In the genomic region with DNA sequence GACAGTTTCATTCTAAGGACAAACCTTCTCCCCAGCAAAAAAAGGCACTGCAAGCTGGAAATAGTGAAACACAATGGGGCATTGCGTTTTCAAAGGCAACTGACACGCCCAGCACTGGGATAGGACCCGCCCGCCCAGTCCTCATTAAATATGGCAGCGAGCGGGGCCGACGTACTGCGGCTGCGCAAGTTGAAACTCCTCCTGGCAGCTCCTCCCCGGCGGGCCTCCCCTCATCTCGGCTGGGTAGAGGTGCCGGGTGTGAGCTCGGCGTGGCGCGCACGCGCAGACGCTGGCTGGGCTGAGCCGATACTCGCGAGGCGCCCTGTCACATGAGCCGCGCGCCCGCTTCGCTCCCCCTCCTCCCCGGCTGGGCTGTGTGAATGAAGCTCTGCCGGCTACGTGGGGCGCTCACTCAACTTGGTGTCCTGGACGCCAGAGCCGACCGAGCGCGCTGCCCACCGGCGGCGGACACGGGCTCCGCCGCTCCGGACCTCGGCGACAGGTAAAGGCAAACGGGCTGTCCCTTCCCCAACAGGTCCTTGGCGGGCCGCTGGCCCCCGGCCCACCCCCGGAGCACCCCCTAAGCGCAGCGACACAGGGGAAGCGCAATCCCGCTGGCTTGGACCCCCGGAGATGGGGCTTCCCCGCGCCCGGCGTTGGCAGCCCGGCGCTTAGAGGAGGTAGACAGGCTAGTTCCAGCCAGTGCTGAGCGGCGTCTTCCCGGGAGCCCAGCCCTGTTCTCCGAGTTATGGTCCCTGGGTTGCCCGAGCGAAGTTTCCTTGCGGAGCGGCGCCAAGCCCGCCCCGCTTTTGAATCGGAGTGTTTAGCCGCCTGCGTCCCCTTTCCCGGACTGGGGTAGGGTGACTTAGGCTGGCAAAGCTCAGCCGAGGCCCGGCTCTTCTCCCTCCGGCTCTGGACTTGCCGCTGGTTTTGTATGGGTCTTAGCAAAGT, we compare ENCODE assay signal across 8 cellular contexts. TPM values are rescaled to one million over a fixed set of nuclear protein-coding genes. Genes with fewer than 3 reads are reported as not detected.
DNase-seq lines count a peak whose midpoint lies in the region; ATAC-seq, FAIRE-seq and TF ChIP-seq lines count a peak whose summit lies in the region.

A gene (plus strand): TSS at position 306 of the 951 bp plus-strand sequence. CDS start 2,703 bp downstream, outside the sequence.

- TF ChIP-seq CTCF in choroid plexus epithelial cell (conservative IDR thresholded peaks at IDR 0.05; ENCODE audit: low read depth, low read length) (no peak), kidney (IDR thresholded peaks at IDR 0.05; ENCODE audit: borderline replicate concordance, extremely low read depth, insufficient read depth) (no peak)

- peak within 1 kb of the TSS; percentile 37 to 82 for H3K9ac ChIP-seq in kidney (ENCODE audit: low read length in 2 of 2)

- DNase-seq in AG20443 (ENCODE audit: low spot score) (peak; percentile 97), NCI-H446 treated with DMSO at 0.1 percent for 48 hours (lab: John Stamatoyannopoulos, UW) (peak; percentile 86), choroid plexus epithelial cell (ENCODE audit: low read depth) (peak; percentile 97), kidney (peak; percentile 99)
- peak; percentile 94 for DNase-seq in activated CD4-positive, alpha-beta T cell treated with anti-CD3 and anti-CD28 coated beads for 1 hour
- peak; percentile 93 for DNase-seq in stimulated activated CD4-positive, alpha-beta T cell treated with anti-CD3 and anti-CD28 coated beads, Interleukin-15, amount 100 ng/mL, for 24 hours

- peak; percentile 58 for TF ChIP-seq POLR2A in GM19099 (IDR thresholded peaks at IDR 0.05; ENCODE audit: extremely low read depth, insufficient read length, low read depth)

- peak; percentile 86 for FAIRE-seq in kidney (lab: Jason Lieb, UNC)

- H3K36me3 ChIP-seq in kidney (ENCODE audit: control insufficient read depth in 1 of 2, insufficient read depth in 2 of 2, low read length in 2 of 2) = no peaks in the 10 kb centered on the region

- no peaks in the 10 kb centered on the region for H3K9me3 ChIP-seq in kidney (ENCODE audit: control insufficient read depth in 1 of 2, low read length in 2 of 2)

- ATAC-seq in HG03378 (IDR thresholded peaks at IDR 0.05; ENCODE audit: unreplicated experiment) = peak; percentile 96

- peak within 1 kb of the TSS; percentile 80 to 83 for H3K27ac ChIP-seq in kidney (ENCODE audit: low read depth in 2 of 2, low read length in 2 of 2)

- H3K4me3 ChIP-seq in choroid plexus epithelial cell (ENCODE audit: low read depth, low read length) (peak within 1 kb of the TSS; percentile 69), kidney (ENCODE audit: low read length in 2 of 2) (peak within 1 kb of the TSS; percentile 79 to 90)

- intact Hi-C loops in kidney (cut with DNase I) = no loop called here

- peaks cover 3 to 4% of the 10 kb centered on the region in 2 donors for H3K4me1 ChIP-seq in kidney (ENCODE audit: control insufficient read depth in 1 of 2, insufficient read depth in 1 of 2, low read depth in 1 of 2, low read length in 2 of 2)

RNA-seq across cellular contexts. Expression of the gene that starts here (rescaled TPM):
- total RNA-seq in kidney = 29.7 TPM
- 21.1 TPM for polyA plus RNA-seq in kidney (ENCODE audit: insufficient read depth, low read depth, low replicate concordance)

Comparison
In these comparisons a context has a peak if more than half of its experiments do, and no peak if none do; other contexts are left out.
1. Peak in every context shown above with its lines: DNase-seq, ATAC-seq, H3K4me3 ChIP-seq and H3K27ac ChIP-seq.